ENCODE assay signal across 9 cellular contexts in genomic region chr16:75402174-75402820, GRCh38. TPM values are rescaled to one million over a fixed set of nuclear protein-coding genes. Genes with fewer than 3 reads are reported as not detected.
DNase-seq lines count a peak whose midpoint lies in the region; ATAC-seq and TF ChIP-seq lines count a peak whose summit lies in the region.
"Had no signal": no experiment of that assay in that cellular context is flagged by ENCODE, and none has a peak within 500 bp of the region (broad histone marks: within the 10 kb centered on the region; RNA-seq: fewer than 3 reads in every experiment).

No MANE protein-coding gene starts in this region.

- H3K4ac ChIP-seq in mesendoderm (ENCODE audit: low read depth, low read length), result no peak overlapping the region

- no peak overlapping the region for H4K5ac ChIP-seq in mesendoderm (ENCODE audit: low read length)

- peak overlapping the region; percentile 76 for H3K27ac Mint-ChIP-seq in activated naive CD4-positive, alpha-beta T cell treated with anti-CD3 and anti-CD28 coated beads for 36 hours
- H3K27ac Mint-ChIP-seq: H9 had no signal

- DNase-seq in activated naive CD4-positive, alpha-beta T cell treated with anti-CD3 and anti-CD28 coated beads for 36 hours, result no peak
- no peak for DNase-seq in activated naive CD4-positive, alpha-beta T cell treated with anti-CD3 and anti-CD28 coated beads, Interleukin-2, amount 50 U/mL, for 16 hours
- DNase-seq in dermis blood vessel endothelial cell (peak; percentile 93), mesendoderm (peak; percentile 34), upper lobe of left lung (no peak), OCI-M2 (lab: John Stamatoyannopoulos, UW; ENCODE audit: unreplicated experiment) (no peak), NCI-H1092 (lab: John Stamatoyannopoulos, UW) (no peak)
- DNase-seq in effector CD8-positive, alpha-beta T cell (lab: John Stamatoyannopoulos, UW), result no peak
- DNase-seq: H9 had no signal

- no peak overlapping the region for H2BK5ac ChIP-seq in mesendoderm (ENCODE audit: low read length)

- no peak overlapping the region for H3K4me3 Mint-ChIP-seq in activated naive CD4-positive, alpha-beta T cell treated with anti-CD3 and anti-CD28 coated beads for 36 hours
- H3K4me3 Mint-ChIP-seq: H9 had no signal

- H3K9me3 Mint-ChIP-seq in activated naive CD4-positive, alpha-beta T cell treated with anti-CD3 and anti-CD28 coated beads for 36 hours, result no peaks in the 10 kb centered on the region
- H3K9me3 Mint-ChIP-seq: H9 had no signal

- peaks cover 4% of the 10 kb centered on the region for H3K79me1 ChIP-seq in mesendoderm (ENCODE audit: low read length)

- no peaks in the 10 kb centered on the region for H3K79me2 ChIP-seq in mesendoderm (ENCODE audit: control insufficient read depth, insufficient read depth, low read length)

- WGBS in mesendoderm (ENCODE audit: extremely low coverage, insufficient coverage, low lambda C conversion rate), result no CpG with 5 or more reads among the region's 2 CpGs
- WGBS in upper lobe of left lung, 2 donors, result 47 to 57% methylated on average over 2 of the region's 2 CpGs

- no peak overlapping the region for H3K18ac ChIP-seq in mesendoderm (ENCODE audit: low read length)

- H2BK120ac ChIP-seq in mesendoderm (ENCODE audit: low read depth, low read length), result no peak overlapping the region

- no peak overlapping the region for H3K23ac ChIP-seq in mesendoderm (ENCODE audit: low read length)

- no peak for TF ChIP-seq CTCF in upper lobe of left lung (IDR thresholded peaks at IDR 0.05)

- H3K4me2 ChIP-seq in mesendoderm (ENCODE audit: low read length), result no peak overlapping the region

- no peak overlapping the region for H3K27ac ChIP-seq in mesendoderm (ENCODE audit: low read depth, low read length)
- peak overlapping the region in 3 of 4 donors; percentile 42 to 67 (median 44) for H3K27ac ChIP-seq in upper lobe of left lung

- no peak overlapping the region for H2AK5ac ChIP-seq in mesendoderm (ENCODE audit: low read length)

- H3K27me3 ChIP-seq in mesendoderm (ENCODE audit: insufficient read depth, low read length, poor library complexity) (no peaks in the 10 kb centered on the region), upper lobe of left lung (no peaks in the 10 kb centered on the region)

- peaks cover 6% of the 10 kb centered on the region for H3K36me3 Mint-ChIP-seq in activated naive CD4-positive, alpha-beta T cell treated with anti-CD3 and anti-CD28 coated beads for 36 hours (ENCODE audit: low read depth)

- peak in 1 of 4 donors; percentile 14 for TF ChIP-seq EP300 in upper lobe of left lung (IDR thresholded peaks at IDR 0.05)

- H3K9me3 ChIP-seq in upper lobe of left lung, result no peaks in the 10 kb centered on the region

- TF ChIP-seq POLR2A in upper lobe of left lung (IDR thresholded peaks at IDR 0.05), result no peak

- H3K56ac ChIP-seq in mesendoderm (ENCODE audit: low read length), result no peak overlapping the region

- H3K4me1 ChIP-seq in mesendoderm (ENCODE audit: control insufficient read depth, low read depth, low read length) (no peaks in the 10 kb centered on the region), upper lobe of left lung (peaks cover 10 to 12% (median 11%) of the 10 kb centered on the region in 4 donors)

- H4K8ac ChIP-seq in mesendoderm (ENCODE audit: low read depth, low read length), result no peak overlapping the region

- CTCF ChIA-PET in activated naive CD4-positive, alpha-beta T cell treated with anti-CD3 and anti-CD28 coated beads for 36 hours (lab: Charles Lee), result interaction anchor here (0.6 to 2.4 kb wide), 19 partner anchors 10 to 900 kb away, joined by 3 to 14 read pairs (median 3); no protein-coding TSS in a partner anchor

- H3K27me3 Mint-ChIP-seq in activated naive CD4-positive, alpha-beta T cell treated with anti-CD3 and anti-CD28 coated beads for 36 hours (ENCODE audit: low read depth), result no peaks in the 10 kb centered on the region

- ATAC-seq in upper lobe of left lung (ENCODE audit: low FRiP score in 2 of 2), result peak in 1 of 2 donors; percentile 70

- intact Hi-C loops in activated naive CD4-positive, alpha-beta T cell treated with anti-CD3 and anti-CD28 coated beads for 36 hours (cut with micrococcal nuclease), result loop anchor here (1.0 to 5.0 kb wide), 7 partner anchors 17 to 695 kb away; no protein-coding TSS in a partner anchor

- no peak overlapping the region for H2BK15ac ChIP-seq in mesendoderm (replicated peaks; ENCODE audit: low read depth)

- peaks cover 2% of the 10 kb centered on the region for H3K36me3 ChIP-seq in mesendoderm (ENCODE audit: control insufficient read depth, insufficient read depth, low read length)
- H3K36me3 ChIP-seq in upper lobe of left lung, result peaks cover 0 to 16% (median under 1%) of the 10 kb centered on the region in 4 donors

- H3K9ac ChIP-seq in mesendoderm (ENCODE audit: low read length), result no peak overlapping the region

- peaks cover 27% of the 10 kb centered on the region for H3K4me1 Mint-ChIP-seq in activated naive CD4-positive, alpha-beta T cell treated with anti-CD3 and anti-CD28 coated beads for 36 hours (ENCODE audit: low read depth)
- H3K4me1 Mint-ChIP-seq: H9 had no signal

- H3K4me3 ChIP-seq in mesendoderm (ENCODE audit: low read length), result no peak overlapping the region
- H3K4me3 ChIP-seq in upper lobe of left lung, result no peak overlapping the region

RNA-seq across cellular contexts. Expression of gene CFDP1, which starts 31.0 kb away (rescaled TPM):
- total RNA-seq in activated naive CD4-positive, alpha-beta T cell treated with anti-CD3 and anti-CD28 coated beads for 36 hours, result 10 to 100 TPM; 37.2 to 44.1 TPM
- total RNA-seq in dermis blood vessel endothelial cell, result 71.6 and 82.4 TPM in 2 replicates
- 101 TPM for polyA plus RNA-seq in mesendoderm (2013, experiment 1 of 2)
- 104 TPM for polyA plus RNA-seq in mesendoderm (2013, experiment 2 of 2)
- total RNA-seq in upper lobe of left lung, result 100 to 1,000 TPM in 1 of 6 donors, 10 to 100 TPM in 5; 36.8 to 185 (median 50.6) TPM

Comparison
In these comparisons a context has a peak if more than half of its experiments do, and no peak if none do; other contexts are left out.
1. DNase-seq: peak in dermis blood vessel endothelial cell (single experiment) and mesendoderm (single experiment); none in activated naive CD4-positive, alpha-beta T cell treated with anti-CD3 and anti-CD28 coated beads for 36 hours (single experiment), activated naive CD4-positive, alpha-beta T cell treated with anti-CD3 and anti-CD28 coated beads, Interleukin-2, amount 50 U/mL, for 16 hours (single experiment), upper lobe of left lung (0 of 2), OCI-M2 (single experiment), NCI-H1092 (single experiment) and effector CD8-positive, alpha-beta T cell (single experiment).